Comparison of ENCODE assay signal across 24 cellular contexts in genomic region chr5:52807723-52808122, GRCh38. TPM values are rescaled to one million over a fixed set of nuclear protein-coding genes. Genes with fewer than 3 reads are reported as not detected.
A peak's percentile ranks its signal among the peaks of the same experiment; 100 is the strongest.
DNase-seq lines count a peak whose midpoint lies in the region; ATAC-seq and TF ChIP-seq lines count a peak whose summit lies in the region.
"Had no signal": no experiment of that assay in that cellular context is flagged by ENCODE, and none has a peak within 500 bp of the region (broad histone marks: within the 10 kb centered on the region; RNA-seq: fewer than 3 reads in every experiment).

No MANE protein-coding gene starts in this region.

- intact Hi-C loops in left ventricle myocardium inferior (cut with micrococcal nuclease) (no loop called here), Right ventricle myocardium superior (cut with DNase I) (no loop called here), uterus (cut with DNase I; ENCODE audit: low total_unique reads) (no loop called here)

- H3K27me3 ChIP-seq in left ventricle myocardium inferior (ENCODE audit: low read depth): no peaks in the 10 kb centered on the region
- no peaks in the 10 kb centered on the region for H3K27me3 ChIP-seq in uterus
- no peaks in the 10 kb centered on the region for H3K27me3 ChIP-seq in WERI-Rb-1 (ENCODE audit: insufficient read depth, low read depth, severe bottlenecking)
- H3K27me3 ChIP-seq: BE2C, hepatocyte, neutrophil had no signal

- no peak overlapping the region for H3K4me3 ChIP-seq in left ventricle myocardium inferior
- peak overlapping the region; percentile 1 for H3K4me3 ChIP-seq in coronary artery
- no peak overlapping the region for H3K4me3 ChIP-seq in uterus
- no peak overlapping the region for H3K4me3 ChIP-seq in WERI-Rb-1 (ENCODE audit: low read depth, low read length)
- H3K4me3 ChIP-seq: HAP-1, hepatocyte had no signal

- TF ChIP-seq CTCF in left ventricle myocardium inferior (IDR thresholded peaks at IDR 0.05; ENCODE audit: borderline replicate concordance): no peak
- TF ChIP-seq CTCF in coronary artery (IDR thresholded peaks at IDR 0.05): no peak
- no peak for TF ChIP-seq CTCF in nephron (IDR thresholded peaks at IDR 0.05; ENCODE audit: unreplicated experiment in 3 of 3)
- TF ChIP-seq CTCF in uterus (IDR thresholded peaks at IDR 0.05): no peak
- no peak for TF ChIP-seq CTCF in WERI-Rb-1 (IDR thresholded peaks at IDR 0.05; ENCODE audit: low read depth, low read length)

- H3K4me1 ChIP-seq in left ventricle myocardium inferior (peaks cover 91% of the 10 kb centered on the region), uterus (peaks cover 4 to 23% of the 10 kb centered on the region in 2 donors)

- H3K4me1 Mint-ChIP-seq in nephron: peaks cover 27% of the 10 kb centered on the region

- no peaks in the 10 kb centered on the region for H3K36me3 ChIP-seq in left ventricle myocardium inferior
- no peaks in the 10 kb centered on the region for H3K36me3 ChIP-seq in uterus
- peaks cover 9% of the 10 kb centered on the region for H3K36me3 ChIP-seq in WERI-Rb-1
- H3K36me3 ChIP-seq: HAP-1, neutrophil had no signal

- H3K27me3 Mint-ChIP-seq in nephron (ENCODE audit: low read depth): no peaks in the 10 kb centered on the region
- H3K27me3 Mint-ChIP-seq: activated naive CD4-positive, alpha-beta T cell treated with anti-CD3 and anti-CD28 coated beads, Interleukin-2, amount 10 ng/mL, durations not matched to agents 7 days and 5 days; effector memory CD8-positive, alpha-beta T cell; memory B cell; progenitor cell of endocrine pancreas had no signal

- H3K36me3 Mint-ChIP-seq in nephron (ENCODE audit: low read depth): peaks cover 17% of the 10 kb centered on the region
- H3K36me3 Mint-ChIP-seq: WTC11 had no signal

- H3K27ac Mint-ChIP-seq in nephron: peak overlapping the region in 2 of 3 experiments; percentile 55 to 73
- H3K27ac Mint-ChIP-seq: activated naive CD4-positive, alpha-beta T cell treated with anti-CD3 and anti-CD28 coated beads, Interleukin-2, amount 10 ng/mL, durations not matched to agents 7 days and 5 days; effector memory CD8-positive, alpha-beta T cell; memory B cell; progenitor cell of endocrine pancreas; WTC11 had no signal

- ATAC-seq in Right ventricle myocardium superior (ENCODE audit: poor library complexity): no peak
- ATAC-seq: effector memory CD8-positive, alpha-beta T cell; stimulated activated naive CD8-positive, alpha-beta T cell treated with anti-CD3 and anti-CD28 coated beads, Interleukin-15, Interleukin-2, amounts not matched to agents 100 U/mL and 50 U/mL, for 24 hours; WTC11 had no signal

- no peaks in the 10 kb centered on the region for H3K9me3 ChIP-seq in left ventricle myocardium inferior (replicated peaks)
- H3K9me3 ChIP-seq in uterus: no peaks in the 10 kb centered on the region
- no peaks in the 10 kb centered on the region for H3K9me3 ChIP-seq in WERI-Rb-1 (ENCODE audit: severe bottlenecking)
- H3K9me3 ChIP-seq: BE2C, HAP-1, neutrophil had no signal

- no peak for TF ChIP-seq POLR2A in uterus (IDR thresholded peaks at IDR 0.05)

- no peak overlapping the region for H3K4me3 Mint-ChIP-seq in nephron
- H3K4me3 Mint-ChIP-seq: activated naive CD4-positive, alpha-beta T cell treated with anti-CD3 and anti-CD28 coated beads, Interleukin-2, amount 10 ng/mL, durations not matched to agents 7 days and 5 days; effector memory CD8-positive, alpha-beta T cell; memory B cell; WTC11 had no signal

- H3K27ac ChIP-seq in left ventricle myocardium inferior (replicated peaks): peak overlapping the region; percentile 10
- peak overlapping the region; percentile 35 to 75 for H3K27ac ChIP-seq in coronary artery
- peak overlapping the region; percentile 73 to 96 for H3K27ac ChIP-seq in uterus
- no peak overlapping the region for H3K27ac ChIP-seq in WERI-Rb-1
- H3K27ac ChIP-seq: hepatocyte had no signal

- DNase-seq in left ventricle myocardium inferior: no peak
- no peak for DNase-seq in Right ventricle myocardium superior
- DNase-seq in coronary artery (ENCODE audit: low spot score): no peak
- no peak for DNase-seq in uterus
- no peak for DNase-seq in H4 (ENCODE audit: low spot score)
- DNase-seq in WERI-Rb-1: no peak
- no peak for DNase-seq in NCI-H2196 treated with DMSO at 0.1 percent for 48 hours (lab: John Stamatoyannopoulos, UW; ENCODE audit: unreplicated experiment)
- DNase-seq: activated CD4-positive, alpha-beta T cell treated with anti-CD3 and anti-CD28 coated beads, Interleukin-2, amount 50 U/mL, for 1 hour; activated CD8-positive, alpha-beta memory T cell treated with anti-CD3 and anti-CD28 coated beads, Interleukin-2, amount 50 U/mL, for 48 hours; activated naive CD4-positive, alpha-beta T cell treated with anti-CD3 and anti-CD28 coated beads, Interleukin-2, amount 10 ng/mL, durations not matched to agents 7 days and 5 days; BE2C; effector memory CD8-positive, alpha-beta T cell; NCI-H1694; NCI-H524 treated with DMSO at 0.1 percent for 48 hours; stimulated activated naive CD8-positive, alpha-beta T cell treated with anti-CD3 and anti-CD28 coated beads, Interleukin-15, Interleukin-2, amounts not matched to agents 100 U/mL and 50 U/mL, for 24 hours; trophoblast cell had no signal

- no peaks in the 10 kb centered on the region for H3K9me3 Mint-ChIP-seq in nephron
- H3K9me3 Mint-ChIP-seq: activated naive CD4-positive, alpha-beta T cell treated with anti-CD3 and anti-CD28 coated beads, Interleukin-2, amount 10 ng/mL, durations not matched to agents 7 days and 5 days; effector memory CD8-positive, alpha-beta T cell; memory B cell; WTC11 had no signal

RNA-seq across cellular contexts. Expression of gene ITGA1, which starts 20.0 kb away (rescaled TPM):
- total RNA-seq in left ventricle myocardium inferior: 28.4 TPM
- 23.6 TPM for total RNA-seq in Right ventricle myocardium superior
- 10 to 100 TPM; 41.8 to 94.0 (median 69.6) TPM for total RNA-seq in uterus
- 16.0 and 23.8 TPM in 2 replicates for total RNA-seq in H4 (2014; rRNA removed; shearing (Covaris generic))
- total RNA-seq: G401 had no signal

RNA-seq across cellular contexts. Expression of gene PELO, which starts 20.0 kb away (rescaled TPM):
- 19.7 TPM for total RNA-seq in left ventricle myocardium inferior
- 16.9 TPM for total RNA-seq in Right ventricle myocardium superior
- 10 to 100 TPM; 16.5 to 35.8 (median 24.6) TPM for total RNA-seq in uterus
- 24.4 and 25.7 TPM in 2 replicates for total RNA-seq in H4 (2014; rRNA removed; shearing (Covaris generic))
